In genomic region chr2:170972508-170973224, GRCh38 we compare ENCODE assay signal across 8 cellular contexts. TPM values are rescaled to one million over a fixed set of nuclear protein-coding genes. Genes with fewer than 3 reads are reported as not detected.
DNase-seq lines count a peak whose midpoint lies in the region; TF ChIP-seq lines count a peak whose summit lies in the region.

No MANE protein-coding gene starts in this region.

- peaks cover 5% of the 10 kb centered on the region for H3K36me3 Mint-ChIP-seq in chondrocyte (ENCODE audit: low read depth)

- H3K9me3 ChIP-seq in parathyroid adenoma (ENCODE audit: control insufficient read depth, low read length): no peaks in the 10 kb centered on the region

- TF ChIP-seq CTCF in chondrocyte (IDR thresholded peaks at IDR 0.05) (no peak), parathyroid adenoma (IDR thresholded peaks at IDR 0.05) (no peak)

- peaks cover 2% of the 10 kb centered on the region for H3K4me1 ChIP-seq in parathyroid adenoma

- peak overlapping the region; percentile 41 for H3K4me3 ChIP-seq in parathyroid adenoma (ENCODE audit: low read depth, low read length)

- no peak overlapping the region for H3K9ac ChIP-seq in parathyroid adenoma

- no peaks in the 10 kb centered on the region for H3K27me3 Mint-ChIP-seq in chondrocyte (ENCODE audit: low read depth)

- H3K79me2 ChIP-seq in parathyroid adenoma: no peaks in the 10 kb centered on the region

- no peaks in the 10 kb centered on the region for H3K36me3 ChIP-seq in parathyroid adenoma (ENCODE audit: control insufficient read depth, insufficient read depth, low read length)

- H3K4me2 ChIP-seq in parathyroid adenoma (ENCODE audit: low read length): peak overlapping the region; percentile 93

- no peaks in the 10 kb centered on the region for H3K9me3 Mint-ChIP-seq in chondrocyte (ENCODE audit: low read depth)

- peak overlapping the region; percentile 100 for H2AFZ ChIP-seq in parathyroid adenoma

- peaks cover 17% of the 10 kb centered on the region for H3K4me1 Mint-ChIP-seq in chondrocyte (ENCODE audit: low read depth)

- no peaks in the 10 kb centered on the region for H3K27me3 ChIP-seq in parathyroid adenoma (ENCODE audit: control insufficient read depth, insufficient read depth, low read length)

- H3K27ac ChIP-seq in parathyroid adenoma: no peak overlapping the region
- H3K27ac ChIP-seq in substantia nigra (ENCODE audit: low read depth, low read length, poor library complexity, severe bottlenecking): no peak overlapping the region

- peak overlapping the region; percentile 57 for H3K4me3 Mint-ChIP-seq in chondrocyte (ENCODE audit: unreplicated experiment)

- peak; percentile 34 for DNase-seq in DMS79 treated with DMSO at 0.1 percent for 48 hours (lab: John Stamatoyannopoulos, UW)
- DNase-seq in DMS79 (lab: John Stamatoyannopoulos, UW): no peak
- DNase-seq in NCI-H2227 (lab: John Stamatoyannopoulos, UW; ENCODE audit: unreplicated experiment): peak; percentile 54
- no peak for DNase-seq in chondrocyte (ENCODE audit: low spot score)
- DNase-seq in stimulated activated CD4-positive, alpha-beta T cell treated with anti-CD3 and anti-CD28 coated beads, Interleukin-4, amount 100 ng/mL, for 24 hours: no peak
- DNase-seq in substantia nigra (lab: John Stamatoyannopoulos, UW): no peak
- DNase-seq in activated effector memory CD4-positive, alpha-beta T cell treated with Interleukin-2 at 50 U/mL for 16 hours: no peak

- H3K27ac Mint-ChIP-seq in chondrocyte (ENCODE audit: unreplicated experiment): no peak overlapping the region

RNA-seq across cellular contexts. Expression of gene GORASP2, which starts 43.6 kb away (rescaled TPM):
- 117 to 126 TPM (median 125 TPM) in 3 replicates for total RNA-seq in chondrocyte

Comparison
In these comparisons a context has a peak if more than half of its experiments do, and no peak if none do; other contexts are left out.
1. DNase-seq: peak in DMS79 treated with DMSO at 0.1 percent for 48 hours (single experiment) and NCI-H2227 (single experiment); none in DMS79 (single experiment), chondrocyte (single experiment), stimulated activated CD4-positive, alpha-beta T cell treated with anti-CD3 and anti-CD28 coated beads, Interleukin-4, amount 100 ng/mL, for 24 hours (single experiment), substantia nigra (0 of 49) and activated effector memory CD4-positive, alpha-beta T cell treated with Interleukin-2 at 50 U/mL for 16 hours (single experiment).